1 cellular context compared by ENCODE assay signal in genomic region chr7:141588912-141589311, GRCh38.
TF ChIP-seq lines count a peak whose summit lies in the region.

No MANE protein-coding gene starts in this region.

TF ChIP-seq in K562, 482 proteins besides CTCF, POLR2A, EP300 and RAD21 (continued from another document and continues in another):
- TF ChIP-seq PRDM10 (IDR thresholded peaks at IDR 0.05; ENCODE audit: partially characterized antibody) (no peak), ZBTB5 (IDR thresholded peaks at IDR 0.05) (no peak), PBX2 (CRISPR knock-in tag; IDR thresholded peaks at IDR 0.05; ENCODE audit: low read depth) (no peak), PBX2 (tag; conservative IDR thresholded peaks at IDR 0.05; ENCODE audit: low read depth) (no peak), PYGO2 (tag; IDR thresholded peaks at IDR 0.05) (0 out of 2 replicates have a peak, but pooled peaks have one; percentile 47), CTCFL (IDR thresholded peaks at IDR 0.05; ENCODE audit: borderline replicate concordance, insufficient read depth, low read depth, low read length, poor library complexity, severe bottlenecking) (no peak), DLX4 (CRISPR knock-in tag; IDR thresholded peaks at IDR 0.05) (no peak), THAP7 (CRISPR knock-in tag; IDR thresholded peaks at IDR 0.05) (no peak), ZBTB49 (CRISPR knock-in tag; IDR thresholded peaks at IDR 0.05; ENCODE audit: borderline replicate concordance) (no peak), CREB3 (tag; conservative IDR thresholded peaks at IDR 0.05; ENCODE audit: low read depth) (0 out of 2 replicates have a peak, but pooled peaks have one; percentile 67), DPF2 (IDR thresholded peaks at IDR 0.05) (no peak), MAX (CRISPR knock-in tag; IDR thresholded peaks at IDR 0.05) (no peak), RBM22 (IDR thresholded peaks at IDR 0.05; ENCODE audit: low read depth, low read length, poor library complexity, severe bottlenecking) (no peak), MBD1 (CRISPR knock-in tag; IDR thresholded peaks at IDR 0.05) (no peak), MEIS2 (IDR thresholded peaks at IDR 0.05; ENCODE audit: partially characterized antibody) (no peak), KAT2B (IDR thresholded peaks at IDR 0.05; ENCODE audit: low read depth, low read length) (no peak), SNAPC5 (CRISPR knock-in tag; IDR thresholded peaks at IDR 0.05) (no peak), ZNF239 (CRISPR knock-in tag; IDR thresholded peaks at IDR 0.05) (no peak), TCFL5 (CRISPR knock-in tag; conservative IDR thresholded peaks at IDR 0.05) (no peak), TFE3 (CRISPR knock-in tag; IDR thresholded peaks at IDR 0.05) (no peak), PURB (CRISPR knock-in tag; IDR thresholded peaks at IDR 0.05; ENCODE audit: low read depth) (no peak)
